Comparison of ENCODE assay signal across 15 cellular contexts in the genomic region with DNA sequence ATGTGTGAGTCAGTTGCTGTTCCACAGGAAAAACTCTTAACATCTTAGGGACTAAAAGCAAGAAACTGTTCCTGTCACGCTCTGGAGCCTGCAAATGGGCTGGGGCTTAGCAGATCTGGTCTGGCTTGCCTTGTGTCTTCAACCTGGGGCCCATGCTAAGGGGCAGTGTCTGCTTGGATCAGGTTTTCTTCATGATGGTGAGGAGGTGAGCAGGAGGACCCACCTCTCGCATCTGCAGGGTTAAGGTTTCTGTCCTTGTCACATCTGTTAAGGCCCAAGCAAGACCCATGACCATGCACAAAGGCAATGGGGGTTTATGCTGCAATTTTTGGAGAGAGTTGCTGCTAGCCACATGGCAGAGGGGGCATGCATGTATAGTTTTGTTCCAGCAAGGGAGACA. TPM values are rescaled to one million over a fixed set of nuclear protein-coding genes. Genes with fewer than 3 reads are reported as not detected.
"Had no signal": no experiment of that assay in that cellular context is flagged by ENCODE, and none has a peak within 500 bp of the region (broad histone marks: within the 10 kb centered on the region; RNA-seq: fewer than 3 reads in every experiment).

No MANE protein-coding gene starts in this region.

RNA-seq across cellular contexts. Expression of gene CST1, which starts 8.8 kb away (rescaled TPM):
- total RNA-seq: activated CD4-positive, alpha-beta memory T cell treated with anti-CD3 and anti-CD28 coated beads, Interleukin-2, amount 10 ng/mL, durations not matched to agents 7 days and 5 days; activated CD4-positive, alpha-beta T cell treated with anti-CD3 and anti-CD28 coated beads for 36 hours; activated CD4-positive, alpha-beta T cell treated with anti-CD3 and anti-CD28 coated beads, Interleukin-2, amount 10 ng/mL, durations not matched to agents 7 days and 5 days; activated CD8-positive, alpha-beta memory T cell treated with anti-CD3 and anti-CD28 coated beads, Interleukin-2, amount 10 ng/mL, durations not matched to agents 7 days and 5 days; activated CD8-positive, alpha-beta T cell treated with anti-CD3 and anti-CD28 coated beads, Interleukin-2, amount 10 ng/mL, durations not matched to agents 7 days and 5 days; activated naive CD8-positive, alpha-beta T cell treated with anti-CD3 and anti-CD28 coated beads, Interleukin-2, amount 10 ng/mL, durations not matched to agents 7 days and 5 days; activated T-helper 2 cell treated with anti-CD3 and anti-CD28 coated beads, Interferon-gamma antibody, Interleukin-2, Interleukin-4, amounts not matched to agents 10 μg/mL and 5 μg/mL and 100 μg/mL, durations not matched to agents 14 hours and 24 hours and 36 hours; ascending aorta; bronchial epithelial cell; T-cell; T-helper 1 cell treated with Interleukin-12 subunit alpha and Interleukin-12 subunit beta and Interleukin-4 antibody, amounts not matched to agents 30 ng/mL and 1 ng/mL, for 36 hours; T-helper 17 cell; T-helper 2 cell treated with Interferon-gamma antibody and Interleukin-4, amounts not matched to agents 100 ng/mL and 5 ng/mL, for 36 hours had no signal
- polyA plus RNA-seq: adipose tissue, cardiac muscle cell had no signal
